Comparison of ENCODE assay signal across 8 cellular contexts in genomic region chr2:10382313-10383061, GRCh38.
A peak's percentile ranks its signal among the peaks of the same experiment; 100 is the strongest.
DNase-seq lines count a peak whose midpoint lies in the region; ATAC-seq, FAIRE-seq and TF ChIP-seq lines count a peak whose summit lies in the region.

No MANE protein-coding gene starts in this region.

- 20% methylated on average over 18 of the region's 18 CpGs for WGBS in right cardiac atrium
- 21 to 24% methylated on average over 15 to 18 of the region's 18 CpGs for WGBS in thyroid gland, 2 donors

- DNase-seq in A673 (ENCODE audit: low spot score) = peak; percentile 25
- peak; percentile 43 for DNase-seq in GM19239 (ENCODE audit: insufficient read length, low spot score)
- peak; percentile 91 for DNase-seq in UCSD-AML1 (lab: John Stamatoyannopoulos, UW; ENCODE audit: unreplicated experiment)
- peak in 2 of 3 donors; percentile 64 to 76 for DNase-seq in right cardiac atrium
- peak; percentile 88 to 91 for DNase-seq in thyroid gland
- DNase-seq in frontal cortex (ENCODE audit: low spot score in 2 of 2) = no peak
- DNase-seq in retina = no peak

- H3K27ac ChIP-seq in A673 (ENCODE audit: low read depth, low read length, poor library complexity, severe bottlenecking) (no peak overlapping the region), right cardiac atrium (ENCODE audit: low read length) (no peak overlapping the region), thyroid gland (no peak overlapping the region)

- H3K4me1 ChIP-seq in A673 (ENCODE audit: insufficient read depth, low read length, poor library complexity, severe bottlenecking) (peaks cover 15% of the 10 kb centered on the region), right cardiac atrium (ENCODE audit: control insufficient read depth, insufficient read depth, low read length) (peaks cover 17% of the 10 kb centered on the region), thyroid gland (peaks cover 43 to 65% of the 10 kb centered on the region in 2 donors)

- TF ChIP-seq POLR2A in thyroid gland (IDR thresholded peaks at IDR 0.05) = peak in 1 of 2 donors; percentile 10

- H3K4me3 ChIP-seq in A673 (ENCODE audit: low read depth, low read length, poor library complexity, severe bottlenecking) (no peak overlapping the region), right cardiac atrium (ENCODE audit: low read length) (no peak overlapping the region), thyroid gland (replicated peaks in 1 of 3) (no peak overlapping the region)

- CTCF ChIA-PET in A673 (lab: Charles Lee) = no interaction called here

- POLR2A ChIA-PET in A673 (lab: Charles Lee; ENCODE audit: low non-redundant PET) = interaction anchor here (0.6 kb wide), 1 partner anchor 55 kb away, joined by 3 read pairs; no protein-coding TSS in a partner anchor

- FAIRE-seq in GM19239 (lab: Jason Lieb, UNC) (peak; percentile 91), frontal cortex (lab: Jason Lieb, UNC) (no peak)

- ATAC-seq in HG03558 (IDR thresholded peaks at IDR 0.05; ENCODE audit: extremely low read depth, unreplicated experiment) (peak; percentile 40), right cardiac atrium (peak; percentile 58 to 73)

- H3K27me3 ChIP-seq in A673 (replicated peaks; ENCODE audit: insufficient read depth, low read depth, low read length, poor library complexity) (no peaks in the 10 kb centered on the region), right cardiac atrium (ENCODE audit: control insufficient read depth, insufficient read depth) (no peaks in the 10 kb centered on the region), thyroid gland (no peaks in the 10 kb centered on the region)

- no TSS peak for BruUV-seq in A673 (replicated peaks; lab: Mats Ljungman, UMichigan)

- intact Hi-C loops in A673 (cut with micrococcal nuclease; ENCODE audit: unreplicated experiment) (no loop called here), right cardiac atrium (cut with DNase I) (no loop called here), thyroid gland (cut with DNase I) (no loop called here)

- H3K9me3 ChIP-seq in A673 (ENCODE audit: low read depth, low read length, poor library complexity, severe bottlenecking) (no peaks in the 10 kb centered on the region), right cardiac atrium (ENCODE audit: control insufficient read depth, low read length) (no peaks in the 10 kb centered on the region), thyroid gland (no peaks in the 10 kb centered on the region)

- H3K36me3 ChIP-seq in A673 (ENCODE audit: insufficient read depth, low read length, poor library complexity, severe bottlenecking) (no peaks in the 10 kb centered on the region), thyroid gland (no peaks in the 10 kb centered on the region)

- TF ChIP-seq CTCF in A673 (conservative IDR thresholded peaks at IDR 0.05; ENCODE audit: low read depth, low read length) (no peak), thyroid gland (IDR thresholded peaks at IDR 0.05) (no peak)

Comparison
In these comparisons a context has a peak if more than half of its experiments do, and no peak if none do; other contexts are left out.
1. DNase-seq: peak in A673 (single experiment), GM19239 (single experiment), UCSD-AML1 (single experiment), right cardiac atrium (2 of 3) and thyroid gland (2 of 2); none in frontal cortex (0 of 2) and retina (single experiment).